Comparison of ENCODE assay signal across 38 cellular contexts in genomic region chr15:37893309-37893708, GRCh38. TPM values are rescaled to one million over a fixed set of nuclear protein-coding genes. Genes with fewer than 3 reads are reported as not detected.
"Had no signal": no experiment of that assay in that cellular context is flagged by ENCODE, and none has a peak within 500 bp of the region (broad histone marks: within the 10 kb centered on the region; RNA-seq: fewer than 3 reads in every experiment).

No MANE protein-coding gene starts in this region.

- H3K9me3 Mint-ChIP-seq: activated naive CD4-positive, alpha-beta T cell treated with anti-CD3 and anti-CD28 coated beads for 36 hours; activated naive CD8-positive, alpha-beta T cell treated with anti-CD3 and anti-CD28 coated beads for 36 hours; activated T-helper 1 cell treated with anti-CD3 and anti-CD28 coated beads, Interleukin-12 subunit alpha, Interleukin-12 subunit beta, Interleukin-2, Interleukin-4 antibody, amounts not matched to agents 30 ng/mL and 10 ng/mL and 1 ng/mL, durations not matched to agents 14 hours and 24 hours and 36 hours; immature natural killer cell; naive thymus-derived CD4-positive, alpha-beta T cell; T-helper 1 cell treated with Interleukin-12 subunit alpha and Interleukin-12 subunit beta and Interleukin-4 antibody, amounts not matched to agents 30 μg/mL and 1 μg/mL, for 36 hours; type B pancreatic cell had no signal

- ATAC-seq: activated CD4-positive, CD25-positive, alpha-beta regulatory T cell treated with anti-CD3 and anti-CD28 coated beads, Interleukin-2, amount 50 U/mL, for 24 hours; left lung; naive thymus-derived CD4-positive, alpha-beta T cell; psoas muscle; stimulated activated naive CD8-positive, alpha-beta T cell treated with anti-CD3 and anti-CD28 coated beads, Interleukin-15, Interleukin-2, amounts not matched to agents 100 U/mL and 50 U/mL, for 24 hours had no signal

- H3K4me3 Mint-ChIP-seq: activated naive CD4-positive, alpha-beta T cell treated with anti-CD3 and anti-CD28 coated beads for 36 hours; activated naive CD8-positive, alpha-beta T cell treated with anti-CD3 and anti-CD28 coated beads for 36 hours; activated T-helper 1 cell treated with anti-CD3 and anti-CD28 coated beads, Interleukin-12 subunit alpha, Interleukin-12 subunit beta, Interleukin-2, Interleukin-4 antibody, amounts not matched to agents 30 ng/mL and 10 ng/mL and 1 ng/mL, durations not matched to agents 14 hours and 24 hours and 36 hours; immature natural killer cell; naive thymus-derived CD4-positive, alpha-beta T cell; T-helper 1 cell treated with Interleukin-12 subunit alpha and Interleukin-12 subunit beta and Interleukin-4 antibody, amounts not matched to agents 30 μg/mL and 1 μg/mL, for 36 hours; type B pancreatic cell had no signal

- H3K4me1 Mint-ChIP-seq: activated naive CD8-positive, alpha-beta T cell treated with anti-CD3 and anti-CD28 coated beads for 36 hours; immature natural killer cell had no signal

- H3K4me1 ChIP-seq: adrenal gland, left lung, psoas muscle, right atrium auricular region, spleen, uterus had no signal

- H3K27ac Mint-ChIP-seq: activated naive CD4-positive, alpha-beta T cell treated with anti-CD3 and anti-CD28 coated beads for 36 hours; activated naive CD8-positive, alpha-beta T cell treated with anti-CD3 and anti-CD28 coated beads for 36 hours; activated T-helper 1 cell treated with anti-CD3 and anti-CD28 coated beads, Interleukin-12 subunit alpha, Interleukin-12 subunit beta, Interleukin-2, Interleukin-4 antibody, amounts not matched to agents 30 ng/mL and 10 ng/mL and 1 ng/mL, durations not matched to agents 14 hours and 24 hours and 36 hours; immature natural killer cell; naive thymus-derived CD4-positive, alpha-beta T cell; T-helper 1 cell treated with Interleukin-12 subunit alpha and Interleukin-12 subunit beta and Interleukin-4 antibody, amounts not matched to agents 30 μg/mL and 1 μg/mL, for 36 hours; type B pancreatic cell had no signal

- FAIRE-seq: endothelial cell of umbilical vein had no signal

- H3K27ac ChIP-seq: adrenal gland, brain microvascular endothelial cell, left lung, ovary, psoas muscle, right atrium auricular region, spleen, thoracic aorta, uterus, VCaP had no signal

- H3K9me3 ChIP-seq: adrenal gland, left lung, ovary, psoas muscle, right atrium auricular region, spleen, thoracic aorta, uterus had no signal

- H3K36me3 ChIP-seq: adrenal gland, brain microvascular endothelial cell, left lung, ovary, right atrium auricular region, spleen, thoracic aorta, uterus had no signal

- H3K4me3 ChIP-seq: adrenal gland, left lung, ovary, psoas muscle, right atrium auricular region, spleen, thoracic aorta, uterus had no signal

- DNase-seq: activated CD4-positive, alpha-beta T cell treated with anti-CD3 and anti-CD28 coated beads for 48 hours; activated CD4-positive, alpha-beta T cell treated with anti-CD3 and anti-CD28 coated beads, Interleukin-2, amount 50 U/mL, for 48 hours; activated CD8-positive, alpha-beta memory T cell treated with anti-CD3 and anti-CD28 coated beads for 24 hours; activated effector memory CD4-positive, alpha-beta T cell treated with anti-CD3 and anti-CD28 coated beads, Interleukin-2, amount 50 U/mL, for 16 hours; activated naive CD4-positive, alpha-beta T cell treated with anti-CD3 and anti-CD28 coated beads for 36 hours; activated naive CD8-positive, alpha-beta T cell treated with anti-CD3 and anti-CD28 coated beads for 36 hours; activated T-cell treated with anti-CD3 and anti-CD28 coated beads, Interleukin-2, amount 50 U/mL, for 1 hour; adrenal gland; aorta; brain microvascular endothelial cell; caudate nucleus; foreskin fibroblast; head of caudate nucleus; hypothalamus; immature natural killer cell; kidney; left lung; mammary epithelial cell; naive thymus-derived CD4-positive, alpha-beta T cell; ovary; psoas muscle; spleen; stimulated activated naive CD8-positive, alpha-beta T cell treated with anti-CD3 and anti-CD28 coated beads, Interleukin-15, Interleukin-2, amounts not matched to agents 100 U/mL and 50 U/mL, for 24 hours; SW 1271; T-helper 9 cell; uterus had no signal

- H3K27me3 ChIP-seq: adrenal gland, brain microvascular endothelial cell, left lung, ovary, right atrium auricular region, uterus had no signal

- H3K36me3 Mint-ChIP-seq: activated naive CD8-positive, alpha-beta T cell treated with anti-CD3 and anti-CD28 coated beads for 36 hours; immature natural killer cell; naive thymus-derived CD4-positive, alpha-beta T cell; type B pancreatic cell had no signal

RNA-seq across cellular contexts. Expression of gene TMCO5A, which starts 41.1 kb away (rescaled TPM):
- total RNA-seq: activated naive CD4-positive, alpha-beta T cell treated with anti-CD3 and anti-CD28 coated beads for 36 hours; activated naive CD8-positive, alpha-beta T cell treated with anti-CD3 and anti-CD28 coated beads for 36 hours; activated T-helper 1 cell treated with anti-CD3 and anti-CD28 coated beads, Interleukin-12 subunit alpha, Interleukin-12 subunit beta, Interleukin-2, Interleukin-4 antibody, amounts not matched to agents 30 ng/mL and 10 ng/mL and 1 ng/mL, durations not matched to agents 14 hours and 24 hours and 36 hours; adrenal gland; aorta; endothelial cell of umbilical vein; fibroblast of lung; kidney; left lung; mammary epithelial cell; naive thymus-derived CD4-positive, alpha-beta T cell; ovary; psoas muscle; right atrium auricular region; spleen; subcutaneous adipose tissue; thoracic aorta; uterus had no signal
- polyA plus RNA-seq: adrenal gland; aorta; endothelial cell of umbilical vein; esophagus; fibroblast of lung; immature natural killer cell; mammary epithelial cell; naive thymus-derived CD4-positive, alpha-beta T cell; neural cell; ovary; psoas muscle; spleen had no signal
